2 cellular contexts compared by ENCODE assay signal in genomic region chr2:96033997-96034396, GRCh38. TPM values are rescaled to one million over a fixed set of nuclear protein-coding genes. Genes with fewer than 3 reads are reported as not detected.
"Had no signal": no experiment of that assay in that cellular context is flagged by ENCODE, and none has a peak within 500 bp of the region (broad histone marks: within the 10 kb centered on the region; RNA-seq: fewer than 3 reads in every experiment).

No MANE protein-coding gene starts in this region.

RNA-seq across cellular contexts. Expression of gene GPAT2, which starts 0.7 kb away (rescaled TPM):
- total RNA-seq: osteocyte, progenitor cell of endocrine pancreas had no signal
